Comparison of ENCODE assay signal across 1 cellular context in genomic region chr7:139680676-139681462, GRCh38.
TF ChIP-seq lines count a peak whose summit lies in the region.

No MANE protein-coding gene starts in this region.

TF ChIP-seq in A549, 52 proteins besides CTCF, POLR2A, EP300 and RAD21 (continued from another document):
- TF ChIP-seq MAX (IDR thresholded peaks at IDR 0.05) (peak; percentile 79), NFE2L2 (conservative IDR thresholded peaks at IDR 0.05; ENCODE audit: low read length) (peak; percentile 61), MAZ (IDR thresholded peaks at IDR 0.05; ENCODE audit: borderline replicate concordance, low read depth, low read length) (no peak), KDM1A (IDR thresholded peaks at IDR 0.05; ENCODE audit: low read depth) (no peak), KDM5A (IDR thresholded peaks at IDR 0.05) (no peak), HOXB5 (CRISPR knock-in tag; IDR thresholded peaks at IDR 0.05) (no peak), FOSL2 (IDR thresholded peaks at IDR 0.05) (peak; percentile 63), FOSL2 (CRISPR knock-in tag; IDR thresholded peaks at IDR 0.05) (peak; percentile 88), NPAS2 (CRISPR knock-in tag; IDR thresholded peaks at IDR 0.05; ENCODE audit: borderline replicate concordance) (no peak), CHD2 (IDR thresholded peaks at IDR 0.05; ENCODE audit: low read length, partially characterized antibody) (no peak), PHF8 (IDR thresholded peaks at IDR 0.05; ENCODE audit: borderline replicate concordance, low read depth) (no peak), EHF (CRISPR knock-in tag; IDR thresholded peaks at IDR 0.05) (no peak), HOXB13 (CRISPR knock-in tag; IDR thresholded peaks at IDR 0.05; ENCODE audit: low read depth) (peak; percentile 46; the same call in 1 of the 2 replicates), CEBPB (IDR thresholded peaks at IDR 0.05) (peak in 1 of 2 experiments; percentile 21; a peak in 1 of 4 replicates), ZSCAN20 (CRISPR knock-in tag; IDR thresholded peaks at IDR 0.05) (peak; percentile 62; the same call in 1 of the 2 replicates), BHLHE40 (IDR thresholded peaks at IDR 0.05; ENCODE audit: low read depth, low read length) (no peak), GATA3 (IDR thresholded peaks at IDR 0.05; ENCODE audit: borderline replicate concordance) (peak; percentile 40; the same call in 1 of the 2 replicates), FOXS1 (CRISPR knock-in tag; IDR thresholded peaks at IDR 0.05) (no peak), ZNF302 (CRISPR knock-in tag; IDR thresholded peaks at IDR 0.05) (no peak; the same call in 1 of the 2 replicates), HEYL (CRISPR knock-in tag; IDR thresholded peaks at IDR 0.05) (no peak; the same call in 1 of the 2 replicates), RARB (CRISPR knock-in tag; IDR thresholded peaks at IDR 0.05) (no peak; the same call in 1 of the 2 replicates), SMC3 (IDR thresholded peaks at IDR 0.05) (no peak), POLR2AphosphoS2 (conservative IDR thresholded peaks at IDR 0.05; ENCODE audit: low read length) (no peak), JUN (IDR thresholded peaks at IDR 0.05) (peak in 1 of 2 experiments; percentile 48; a peak in 1 of 5 replicates)
- TF ChIP-seq, protein P1, sequence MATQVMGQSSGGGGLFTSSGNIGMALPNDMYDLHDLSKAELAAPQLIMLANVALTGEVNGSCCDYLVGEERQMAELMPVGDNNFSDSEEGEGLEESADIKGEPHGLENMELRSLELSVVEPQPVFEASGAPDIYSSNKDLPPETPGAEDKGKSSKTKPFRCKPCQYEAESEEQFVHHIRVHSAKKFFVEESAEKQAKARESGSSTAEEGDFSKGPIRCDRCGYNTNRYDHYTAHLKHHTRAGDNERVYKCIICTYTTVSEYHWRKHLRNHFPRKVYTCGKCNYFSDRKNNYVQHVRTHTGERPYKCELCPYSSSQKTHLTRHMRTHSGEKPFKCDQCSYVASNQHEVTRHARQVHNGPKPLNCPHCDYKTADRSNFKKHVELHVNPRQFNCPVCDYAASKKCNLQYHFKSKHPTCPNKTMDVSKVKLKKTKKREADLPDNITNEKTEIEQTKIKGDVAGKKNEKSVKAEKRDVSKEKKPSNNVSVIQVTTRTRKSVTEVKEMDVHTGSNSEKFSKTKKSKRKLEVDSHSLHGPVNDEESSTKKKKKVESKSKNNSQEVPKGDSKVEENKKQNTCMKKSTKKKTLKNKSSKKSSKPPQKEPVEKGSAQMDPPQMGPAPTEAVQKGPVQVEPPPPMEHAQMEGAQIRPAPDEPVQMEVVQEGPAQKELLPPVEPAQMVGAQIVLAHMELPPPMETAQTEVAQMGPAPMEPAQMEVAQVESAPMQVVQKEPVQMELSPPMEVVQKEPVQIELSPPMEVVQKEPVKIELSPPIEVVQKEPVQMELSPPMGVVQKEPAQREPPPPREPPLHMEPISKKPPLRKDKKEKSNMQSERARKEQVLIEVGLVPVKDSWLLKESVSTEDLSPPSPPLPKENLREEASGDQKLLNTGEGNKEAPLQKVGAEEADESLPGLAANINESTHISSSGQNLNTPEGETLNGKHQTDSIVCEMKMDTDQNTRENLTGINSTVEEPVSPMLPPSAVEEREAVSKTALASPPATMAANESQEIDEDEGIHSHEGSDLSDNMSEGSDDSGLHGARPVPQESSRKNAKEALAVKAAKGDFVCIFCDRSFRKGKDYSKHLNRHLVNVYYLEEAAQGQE (IDR thresholded peaks at IDR 0.05): no peak
